19 cellular contexts compared by ENCODE assay signal in genomic region chr6:115733426-115733825, GRCh38.
"Had no signal": no experiment of that assay in that cellular context is flagged by ENCODE, and none has a peak within 500 bp of the region (broad histone marks: within the 10 kb centered on the region; RNA-seq: fewer than 3 reads in every experiment).

No MANE protein-coding gene starts in this region.

- H3K36me3 ChIP-seq: heart right ventricle, neutrophil, right lobe of liver, suprapubic skin, thyroid gland, upper lobe of left lung, uterus had no signal

- DNase-seq: effector memory CD4-positive, alpha-beta T cell; heart right ventricle; hypothalamus; mammary epithelial cell; naive thymus-derived CD8-positive, alpha-beta T cell; psoas muscle; retina; right lobe of liver; stimulated activated CD4-positive, alpha-beta T cell treated with anti-CD3 and anti-CD28 coated beads, Interleukin-4, amount 100 ng/mL, for 1 hour; stimulated activated CD8-positive, alpha-beta memory T cell treated with anti-CD3 and anti-CD28 coated beads, Interleukin-4, amount 100 ng/mL, for 48 hours; stimulated activated naive CD8-positive, alpha-beta T cell treated with anti-CD3 and anti-CD28 coated beads, Interleukin-15, Interleukin-2, amounts not matched to agents 100 U/mL and 50 U/mL, for 24 hours; thyroid gland; upper lobe of left lung; uterus had no signal

- H3K4me3 Mint-ChIP-seq: naive thymus-derived CD8-positive, alpha-beta T cell; stimulated activated effector memory CD8-positive, alpha-beta T cell treated with anti-CD3 and anti-CD28 coated beads, Interleukin-12 subunit alpha, Interleukin-12 subunit beta, amount 100 ng/mL, for 72 hours had no signal

- H3K27me3 ChIP-seq: heart right ventricle, neutrophil, right lobe of liver, suprapubic skin, thyroid gland, upper lobe of left lung, uterus had no signal

- H3K4me1 ChIP-seq: heart right ventricle, psoas muscle, right lobe of liver, suprapubic skin, thyroid gland, upper lobe of left lung, uterus had no signal

- H3K4me3 ChIP-seq: heart right ventricle, psoas muscle, right lobe of liver, suprapubic skin, thyroid gland, upper lobe of left lung, uterus had no signal

- H3K36me3 Mint-ChIP-seq: naive thymus-derived CD8-positive, alpha-beta T cell; stimulated activated effector memory CD8-positive, alpha-beta T cell treated with anti-CD3 and anti-CD28 coated beads, Interleukin-12 subunit alpha, Interleukin-12 subunit beta, amount 100 ng/mL, for 72 hours had no signal

- H3K4me1 Mint-ChIP-seq: naive thymus-derived CD8-positive, alpha-beta T cell; stimulated activated effector memory CD8-positive, alpha-beta T cell treated with anti-CD3 and anti-CD28 coated beads, Interleukin-12 subunit alpha, Interleukin-12 subunit beta, amount 100 ng/mL, for 72 hours had no signal

- ATAC-seq: esophagus mucosa; heart right ventricle; left lobe of liver; naive thymus-derived CD8-positive, alpha-beta T cell; psoas muscle; right lobe of liver; stimulated activated effector memory CD8-positive, alpha-beta T cell treated with anti-CD3 and anti-CD28 coated beads, Interleukin-12 subunit alpha, Interleukin-12 subunit beta, amount 100 ng/mL, for 72 hours; stimulated activated naive CD8-positive, alpha-beta T cell treated with anti-CD3 and anti-CD28 coated beads, Interleukin-15, Interleukin-2, amounts not matched to agents 100 U/mL and 50 U/mL, for 24 hours had no signal

- H3K27ac ChIP-seq: heart right ventricle, neutrophil, psoas muscle, right lobe of liver, suprapubic skin, thyroid gland, upper lobe of left lung, uterus had no signal

- H3K27ac Mint-ChIP-seq: naive thymus-derived CD8-positive, alpha-beta T cell; stimulated activated effector memory CD8-positive, alpha-beta T cell treated with anti-CD3 and anti-CD28 coated beads, Interleukin-12 subunit alpha, Interleukin-12 subunit beta, amount 100 ng/mL, for 72 hours had no signal

- H3K9me3 ChIP-seq: neutrophil, psoas muscle, right lobe of liver, thyroid gland, uterus had no signal
